In the genomic region with DNA sequence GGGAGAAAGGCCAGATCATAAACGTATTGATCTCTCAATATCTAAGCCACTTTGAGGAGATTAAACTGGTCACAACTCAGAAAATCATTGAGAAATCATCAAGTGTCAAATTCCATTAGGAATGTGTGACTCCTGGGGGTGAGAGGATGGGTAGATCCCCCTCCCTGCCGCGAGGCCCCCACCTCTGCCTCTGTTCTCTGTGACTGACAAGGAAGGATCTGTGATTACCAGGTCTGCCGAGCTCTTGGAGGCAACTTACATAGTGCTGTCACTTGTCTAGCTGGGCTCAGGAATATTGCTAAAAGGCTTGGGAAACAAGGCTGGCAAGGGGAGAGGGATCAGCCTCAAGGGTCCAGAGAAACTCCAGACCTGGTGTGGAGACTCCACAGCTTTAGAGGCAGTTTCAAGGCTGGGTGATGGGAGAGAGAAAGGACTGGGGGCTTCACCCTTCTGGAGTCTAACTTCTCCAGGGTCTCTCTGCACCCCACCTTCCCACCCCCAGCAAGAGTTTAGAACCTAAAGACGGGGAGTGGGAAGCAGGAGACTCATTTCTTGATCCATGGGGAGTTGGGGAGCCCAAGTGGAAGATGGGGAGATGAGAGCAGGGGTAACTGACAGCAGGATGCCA, we compare ENCODE assay signal across 13 cellular contexts. TPM values are rescaled to one million over a fixed set of nuclear protein-coding genes. Genes with fewer than 3 reads are reported as not detected.
DNase-seq lines count a peak whose midpoint lies in the region; ATAC-seq, FAIRE-seq and TF ChIP-seq lines count a peak whose summit lies in the region.
"Had no signal": no experiment of that assay in that cellular context is flagged by ENCODE, and none has a peak within 500 bp of the region (broad histone marks: within the 10 kb centered on the region; RNA-seq: fewer than 3 reads in every experiment).

No MANE protein-coding gene starts in this region.

- peak overlapping the region; percentile 98 for H3K27ac ChIP-seq in C4-2B
- peak overlapping the region; percentile 99 for H3K27ac ChIP-seq in RWPE2 (ENCODE audit: poor library complexity, severe bottlenecking)
- peak overlapping the region; percentile 98 to 100 for H3K27ac ChIP-seq in esophagus (ENCODE audit: low read depth in 2 of 2, low read length in 1 of 2)
- H3K27ac ChIP-seq in psoas muscle: peak overlapping the region; percentile 99

- H3K4me1 ChIP-seq in RWPE2 (ENCODE audit: insufficient read depth, poor library complexity, severe bottlenecking) (peaks cover 50% of the 10 kb centered on the region), esophagus (ENCODE audit: control insufficient read depth in 2 of 2, insufficient read depth in 2 of 2, low read length in 1 of 2) (peaks cover 9 to 42% of the 10 kb centered on the region in 2 donors), psoas muscle (peaks cover 69% of the 10 kb centered on the region)

- intact Hi-C loops in psoas muscle (cut with DNase I): loop anchor here in 1 of 2 donors (1.0 to 5.0 kb wide), 2 partner anchors 34 to 123 kb away; no protein-coding TSS in a partner anchor

- H3K36me3 ChIP-seq in RWPE2 (ENCODE audit: low read depth): no peaks in the 10 kb centered on the region
- H3K36me3 ChIP-seq in esophagus (ENCODE audit: control insufficient read depth in 2 of 2, insufficient read depth in 2 of 2, low read length in 1 of 2): no peaks in the 10 kb centered on the region
- H3K36me3 ChIP-seq in psoas muscle (ENCODE audit: insufficient read depth in 1 of 2, low read depth in 1 of 2): no peaks in the 10 kb centered on the region

- no peak for TF ChIP-seq CTCF in C4-2B (conservative IDR thresholded peaks at IDR 0.05)
- TF ChIP-seq CTCF in RWPE2 (IDR thresholded peaks at IDR 0.05; ENCODE audit: poor library complexity, severe bottlenecking): no peak
- no peak for TF ChIP-seq CTCF in psoas muscle (IDR thresholded peaks at IDR 0.05)

- 73 to 75% methylated on average over 5 of the region's 5 CpGs for WGBS in esophagus, 2 donors
- 52 to 64% (median 59%) methylated on average over 5 of the region's 5 CpGs for WGBS in psoas muscle, 3 donors

- ATAC-seq in RWPE2 (ENCODE audit: low read depth) (no peak), psoas muscle (no peak), HG03045 (IDR thresholded peaks at IDR 0.05; ENCODE audit: unreplicated experiment) (no peak)
- ATAC-seq: SK-N-SH treated with all-trans-retinoic acid at 6 μM for 48 hours had no signal

- no peak for FAIRE-seq in HTR-8/SVneo (lab: Jason Lieb, UNC)

- H3K9me3 ChIP-seq in RWPE2 (ENCODE audit: severe bottlenecking) (no peaks in the 10 kb centered on the region), esophagus (ENCODE audit: control insufficient read depth in 2 of 2, insufficient read depth in 1 of 2, low read depth in 1 of 2, low read length in 1 of 2) (no peaks in the 10 kb centered on the region), psoas muscle (no peaks in the 10 kb centered on the region)

- H3K4me3 ChIP-seq in RWPE2 (ENCODE audit: severe bottlenecking) (no peak overlapping the region), esophagus (ENCODE audit: low read depth in 1 of 2, low read length in 2 of 2) (no peak overlapping the region), psoas muscle (peak overlapping the region; percentile 37)

- DNase-seq in RWPE2 (ENCODE audit: low spot score): no peak
- DNase-seq in psoas muscle: peak in 1 of 2 donors; percentile 76
- no peak for DNase-seq in NCI-H510A (lab: John Stamatoyannopoulos, UW)
- DNase-seq in HTR-8/SVneo (ENCODE audit: insufficient read length, low spot score): no peak
- DNase-seq in stimulated activated CD8-positive, alpha-beta memory T cell treated with anti-CD3 and anti-CD28 coated beads, Interleukin-4, amount 100 ng/mL, for 48 hours: no peak
- DNase-seq: activated effector memory CD4-positive, alpha-beta T cell treated with Interleukin-2 at 50 U/mL for 16 hours; NCI-H345 had no signal

- no peaks in the 10 kb centered on the region for H3K27me3 ChIP-seq in RWPE2 (ENCODE audit: insufficient read depth, poor library complexity, severe bottlenecking)
- no peaks in the 10 kb centered on the region for H3K27me3 ChIP-seq in esophagus (ENCODE audit: control insufficient read depth in 1 of 2, insufficient read depth in 2 of 2, low read length in 2 of 2)
- H3K27me3 ChIP-seq in psoas muscle (ENCODE audit: insufficient read depth in 3 of 3, low read length in 2 of 3): no peaks in the 10 kb centered on the region

RNA-seq across cellular contexts. Expression of a gene that starts 11.6 kb away (rescaled TPM):
- polyA plus RNA-seq in esophagus (under 1 TPM; 0.27 to 0.96 TPM), psoas muscle (10 to 100 TPM in 1 of 3 donors, under 1 TPM in 1, not detected in 1; 0.25 to 15.5 TPM)
- total RNA-seq in psoas muscle: under 1 TPM in 3 of 4 donors, not detected in 1; 0.36 to 0.74 (median 0.58) TPM

RNA-seq across cellular contexts. Expression of a gene that starts 36.5 kb away (rescaled TPM):
- polyA plus RNA-seq in esophagus (10 to 100 TPM; 32.8 to 45.9 TPM), psoas muscle (100 to 1,000 TPM; 296 to 849 (median 675) TPM)
- 1,000 to 10,000 TPM in 1 of 4 donors, 100 to 1,000 TPM in 2, 10 to 100 TPM in 1; 56.5 to 1,905 (median 378) TPM for total RNA-seq in psoas muscle

RNA-seq across cellular contexts. Expression of a gene that starts 51.2 kb away (rescaled TPM):
- polyA plus RNA-seq in esophagus (not detected), psoas muscle (not detected)
- not detected for total RNA-seq in psoas muscle
- total RNA-seq: Daoy, myocyte had no signal

RNA-seq across cellular contexts. Expression of a gene that starts 55.6 kb away (rescaled TPM):
- not detected for polyA plus RNA-seq in esophagus
- total RNA-seq in psoas muscle: not detected
- polyA plus RNA-seq in psoas muscle: not detected
- total RNA-seq: Daoy, myocyte had no signal

Comparison
In these comparisons a context has a peak if more than half of its experiments do, and no peak if none do; other contexts are left out.
1. RNA of a gene that starts 36.5 kb away (polyA plus RNA-seq): 296 to 849 TPM in psoas muscle; 32.8 to 45.9 TPM in esophagus; every median in the first group is over 4 times any median in the second.
2. Peak in every context shown above with its lines, with median percentiles within 50 percentile points of each other: H3K27ac ChIP-seq.